Comparison of ENCODE assay signal across 1 cellular context in genomic region chr15:101614761-101615160, GRCh38.
TF ChIP-seq lines count a peak whose summit lies in the region.

No MANE protein-coding gene starts in this region.

TF ChIP-seq in HepG2, 621 proteins besides CTCF, POLR2A, EP300 and RAD21:
- TF ChIP-seq CREB1 (IDR thresholded peaks at IDR 0.05) (no peak), CREB1 (CRISPR knock-in tag; IDR thresholded peaks at IDR 0.05) (no peak), HMGA1 (CRISPR knock-in tag; conservative IDR thresholded peaks at IDR 0.05) (no peak), ETS1 (CRISPR knock-in tag; IDR thresholded peaks at IDR 0.05) (no peak)
